In genomic region chr2:264493-265468, GRCh38 we compare ENCODE assay signal across 8 cellular contexts. TPM values are rescaled to one million over a fixed set of nuclear protein-coding genes. Genes with fewer than 3 reads are reported as not detected.
DNase-seq lines count a peak whose midpoint lies in the region; ATAC-seq and TF ChIP-seq lines count a peak whose summit lies in the region.

Gene ACP1 (plus strand): TSS chr2:264947. CDS start chr2:264965, 18 bp downstream.

- TF ChIP-seq CTCF in OCI-LY1 (IDR thresholded peaks at IDR 0.05; ENCODE audit: low read length) (no peak), endothelial cell (IDR thresholded peaks at IDR 0.05; ENCODE audit: unreplicated experiment) (no peak), mesothelial cell of epicardium (IDR thresholded peaks at IDR 0.05; ENCODE audit: unreplicated experiment) (no peak)

- peak within 1 kb of the TSS; percentile 85 for H3K4me2 ChIP-seq in OCI-LY1 (ENCODE audit: low read length)

- ATAC-seq in GM21526 (IDR thresholded peaks at IDR 0.05; ENCODE audit: low FRiP score, unreplicated experiment): peak; percentile 88

- peak within 1 kb of the TSS; percentile 99 for H3K4me3 ChIP-seq in OCI-LY1 (ENCODE audit: low read depth, low read length, poor library complexity, severe bottlenecking)

- H3K27me3 Mint-ChIP-seq in endothelial cell (ENCODE audit: unreplicated experiment) (peaks cover 7% of the 10 kb centered on the region), mesothelial cell of epicardium (ENCODE audit: low read depth) (no peaks in the 10 kb centered on the region)

- no peaks in the 10 kb centered on the region for H3K9me2 ChIP-seq in OCI-LY1 (ENCODE audit: low read depth, low read length)

- peaks cover 68% of the 10 kb centered on the region for H3K4me1 ChIP-seq in OCI-LY1 (ENCODE audit: insufficient read depth, low read length, severe bottlenecking)

- H3K27me3 ChIP-seq in OCI-LY1 (ENCODE audit: insufficient read depth, low read length): no peaks in the 10 kb centered on the region

- H3F3A ChIP-seq in OCI-LY1 (ENCODE audit: insufficient read depth, low read length): no peaks in the 10 kb centered on the region

- H3K79me2 ChIP-seq in OCI-LY1 (ENCODE audit: insufficient read depth, low read length): peaks cover 49% of the 10 kb centered on the region

- H3K27ac Mint-ChIP-seq in endothelial cell (ENCODE audit: unreplicated experiment) (peak within 1 kb of the TSS; percentile 95), mesothelial cell of epicardium (peak within 1 kb of the TSS; percentile 97)

- H3K9me3 ChIP-seq in OCI-LY1 (ENCODE audit: low read length): no peaks in the 10 kb centered on the region

- H3K36me3 ChIP-seq in OCI-LY1 (ENCODE audit: insufficient read depth, low read length): peaks cover 34% of the 10 kb centered on the region; the same call in 1 of the 2 replicates

- H4K20me1 ChIP-seq in OCI-LY1 (ENCODE audit: insufficient read depth, low read length): no peaks in the 10 kb centered on the region

- peaks cover 31% of the 10 kb centered on the region for H3K4me1 Mint-ChIP-seq in endothelial cell (ENCODE audit: unreplicated experiment)
- peaks cover 41% of the 10 kb centered on the region for H3K4me1 Mint-ChIP-seq in mesothelial cell of epicardium

- peak within 1 kb of the TSS; percentile 54 for H3K27ac ChIP-seq in OCI-LY1 (ENCODE audit: low read depth, low read length, poor library complexity, severe bottlenecking)

- H3K4me3 Mint-ChIP-seq in endothelial cell (ENCODE audit: unreplicated experiment) (peak within 1 kb of the TSS; percentile 96), mesothelial cell of epicardium (peak within 1 kb of the TSS; percentile 92)

- H3K9ac ChIP-seq in OCI-LY1 (ENCODE audit: low read length): peak within 1 kb of the TSS; percentile 95

- H3K36me3 Mint-ChIP-seq in endothelial cell (ENCODE audit: low read depth, unreplicated experiment) (no peaks in the 10 kb centered on the region), mesothelial cell of epicardium (peaks cover 3% of the 10 kb centered on the region)

- H3K9me3 Mint-ChIP-seq in endothelial cell (ENCODE audit: unreplicated experiment) (no peaks in the 10 kb centered on the region), mesothelial cell of epicardium (no peaks in the 10 kb centered on the region)

- DNase-seq in DMS 273 treated with DMSO at 0.1 percent for 48 hours (lab: John Stamatoyannopoulos, UW) (peak; percentile 70), HuH-7 (ENCODE audit: low spot score) (peak; percentile 93), endothelial cell (ENCODE audit: low spot score) (peak; percentile 97), mesothelial cell of epicardium (ENCODE audit: low spot score in 2 of 2, unreplicated experiment in 2 of 2) (peak; percentile 91 to 95)
- peak; percentile 95 for DNase-seq in activated CD8-positive, alpha-beta memory T cell treated with anti-CD3 and anti-CD28 coated beads, Interleukin-2, amount 50 U/mL, for 4 hours
- DNase-seq in stimulated activated CD8-positive, alpha-beta memory T cell treated with anti-CD3 and anti-CD28 coated beads, Interleukin-15, amount 100 ng/mL, for 4 hours (ENCODE audit: low read depth in 2 of 2): peak; percentile 90 to 93

- H2AFZ ChIP-seq in OCI-LY1 (ENCODE audit: low read length): 0 out of 2 replicates have a peak within 1 kb of the TSS, but pooled peaks have one; percentile 22

RNA-seq across cellular contexts. Expression of gene ACP1, which starts in this region (rescaled TPM):
- total RNA-seq in endothelial cell (ENCODE audit: unreplicated experiment): 104 TPM
- 113 to 118 TPM (median 116 TPM) in 3 replicates for total RNA-seq in mesothelial cell of epicardium

Comparison
In these comparisons a context has a peak if more than half of its experiments do, and no peak if none do; other contexts are left out.
1. Peak in every context shown above with its lines: DNase-seq, ATAC-seq, H3K4me3 ChIP-seq and H3K27ac ChIP-seq.